Comparison of ENCODE assay signal across 11 cellular contexts in the genomic region with DNA sequence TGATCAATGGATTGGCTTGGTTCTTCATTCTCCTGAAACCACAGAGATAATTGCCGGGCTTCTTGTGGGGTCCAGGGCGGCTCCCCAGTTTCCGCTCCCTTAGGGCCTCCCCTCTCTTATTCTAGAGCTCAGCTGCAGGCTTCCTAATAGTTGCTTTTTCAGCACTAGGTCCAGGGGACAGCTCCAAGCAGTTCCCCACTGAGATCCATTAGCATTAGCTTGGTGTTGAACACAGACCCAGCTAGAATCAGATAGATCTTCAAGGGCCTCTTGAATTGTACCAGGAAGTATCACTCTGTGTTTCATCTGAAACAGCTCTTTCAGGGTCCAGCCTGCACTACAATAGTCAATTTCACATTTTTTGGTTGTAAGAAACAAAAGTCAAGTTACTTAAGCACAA.
DNase-seq lines count a peak whose midpoint lies in the region; ATAC-seq and TF ChIP-seq lines count a peak whose summit lies in the region.
"Had no signal": no experiment of that assay in that cellular context is flagged by ENCODE, and none has a peak within 500 bp of the region (broad histone marks: within the 10 kb centered on the region; RNA-seq: fewer than 3 reads in every experiment).

No MANE protein-coding gene starts in this region.

- no peak overlapping the region for H3K23ac ChIP-seq in neuronal stem cell (ENCODE audit: low read depth, low read length, poor library complexity)

- no peak overlapping the region for H3K27ac Mint-ChIP-seq in endothelial cell (ENCODE audit: unreplicated experiment)

- no peaks in the 10 kb centered on the region for H3K9me3 ChIP-seq in neuronal stem cell (replicated peaks in 1 of 2; ENCODE audit: control insufficient read depth in 2 of 2, insufficient read depth in 1 of 2, low read depth in 1 of 2, low read length in 2 of 2)

- no CpG with 5 or more reads among the region's 3 CpGs for WGBS in neuronal stem cell (ENCODE audit: extremely low coverage in 2 of 2, insufficient read length in 2 of 2, insufficient replicate concordance in 1 of 2), 2 donors

- peaks cover 0 to 2% of the 10 kb centered on the region in 2 donors for H3K36me3 ChIP-seq in neuronal stem cell (replicated peaks in 1 of 2; ENCODE audit: control insufficient read depth in 2 of 2, insufficient read depth in 2 of 2, low read length in 2 of 2)

- peaks cover 0 to 10% of the 10 kb centered on the region in 2 donors for H3K4me1 ChIP-seq in neuronal stem cell (ENCODE audit: control insufficient read depth in 2 of 2, insufficient read depth in 1 of 2, low read depth in 1 of 2, low read length in 2 of 2)
- H3K4me1 ChIP-seq: parathyroid adenoma had no signal

- H3K18ac ChIP-seq in neuronal stem cell (ENCODE audit: low read length) = no peak overlapping the region

- no peak overlapping the region for H2BK15ac ChIP-seq in neuronal stem cell (ENCODE audit: low read length)

- H2AK5ac ChIP-seq in neuronal stem cell (ENCODE audit: low read depth, low read length) = no peak overlapping the region

- no peak overlapping the region for H3K14ac ChIP-seq in neuronal stem cell (ENCODE audit: low read length)

- H4K91ac ChIP-seq in neuronal stem cell (ENCODE audit: low read depth, low read length, poor library complexity) = no peak overlapping the region

- DNase-seq in SIG-M5 treated with dmso at 0.1 percent for 504 hours (lab: John Stamatoyannopoulos, UW; ENCODE audit: unreplicated experiment) (peak; percentile 3), SIG-M5 (lab: John Stamatoyannopoulos, UW) (no peak), endothelial cell (ENCODE audit: low spot score) (peak; percentile 67), neuronal stem cell (ENCODE audit: low spot score) (peak; percentile 71), putamen (ENCODE audit: low spot score) (no peak), inferior parietal cortex (ENCODE audit: extremely low spot score) (no peak)
- DNase-seq: activated T-cell treated with anti-CD3 and anti-CD28 coated beads, Interleukin-2, amount 50 U/mL, for 1 hour; NCI-H1417 treated with DMSO at 0.1 percent for 48 hours had no signal

- no peak overlapping the region for H3K4ac ChIP-seq in neuronal stem cell (ENCODE audit: low read length)

- no peak for ATAC-seq in GM21360 (IDR thresholded peaks at IDR 0.05; ENCODE audit: unreplicated experiment)

- H4K8ac ChIP-seq in neuronal stem cell (ENCODE audit: low read depth, low read length) = no peak overlapping the region

- H3K27me3 ChIP-seq in neuronal stem cell (ENCODE audit: control insufficient read depth in 3 of 3, insufficient read depth in 3 of 3, low read depth in 1 of 3, low read length in 3 of 3) = no peaks in the 10 kb centered on the region

- no peak overlapping the region for H2BK120ac ChIP-seq in neuronal stem cell (ENCODE audit: low read depth, low read length)

- H2BK5ac ChIP-seq in neuronal stem cell (ENCODE audit: low read length) = no peak overlapping the region

- TF ChIP-seq CTCF in endothelial cell (IDR thresholded peaks at IDR 0.05; ENCODE audit: unreplicated experiment) = no peak

- no peak overlapping the region for H3K4me3 ChIP-seq in neuronal stem cell (ENCODE audit: low read length in 2 of 2)

- no peaks in the 10 kb centered on the region for H3K79me1 ChIP-seq in neuronal stem cell (ENCODE audit: low read depth, low read length)

- no peaks in the 10 kb centered on the region for H3K27me3 Mint-ChIP-seq in endothelial cell (ENCODE audit: unreplicated experiment)

- H2BK12ac ChIP-seq in neuronal stem cell (ENCODE audit: low read length) = no peak overlapping the region

- no peak overlapping the region for H2AFZ ChIP-seq in neuronal stem cell (ENCODE audit: low read length)
- H2AFZ ChIP-seq: parathyroid adenoma had no signal

- no peak overlapping the region for H3K27ac ChIP-seq in neuronal stem cell (replicated peaks; ENCODE audit: low read length)
- H3K27ac ChIP-seq: parathyroid adenoma had no signal

- no peaks in the 10 kb centered on the region for H3K36me3 Mint-ChIP-seq in endothelial cell (ENCODE audit: low read depth, unreplicated experiment)

- H3K4me2 ChIP-seq in neuronal stem cell (ENCODE audit: insufficient read depth, low read length, poor library complexity, severe bottlenecking) = no peak overlapping the region

- H3K4me3 Mint-ChIP-seq in endothelial cell (ENCODE audit: unreplicated experiment) = no peak overlapping the region

- no peak overlapping the region for H3K9ac ChIP-seq in neuronal stem cell (ENCODE audit: low read depth, low read length, poor library complexity)
- H3K9ac ChIP-seq: parathyroid adenoma had no signal

- no peaks in the 10 kb centered on the region for H3K9me3 Mint-ChIP-seq in endothelial cell (ENCODE audit: unreplicated experiment)

- H3K4me1 Mint-ChIP-seq in endothelial cell (ENCODE audit: unreplicated experiment) = peaks cover 3% of the 10 kb centered on the region

TF ChIP-seq in PFSK-1, 5 proteins besides CTCF, POLR2A, EP300 and RAD21:
- TF ChIP-seq, protein P1, sequence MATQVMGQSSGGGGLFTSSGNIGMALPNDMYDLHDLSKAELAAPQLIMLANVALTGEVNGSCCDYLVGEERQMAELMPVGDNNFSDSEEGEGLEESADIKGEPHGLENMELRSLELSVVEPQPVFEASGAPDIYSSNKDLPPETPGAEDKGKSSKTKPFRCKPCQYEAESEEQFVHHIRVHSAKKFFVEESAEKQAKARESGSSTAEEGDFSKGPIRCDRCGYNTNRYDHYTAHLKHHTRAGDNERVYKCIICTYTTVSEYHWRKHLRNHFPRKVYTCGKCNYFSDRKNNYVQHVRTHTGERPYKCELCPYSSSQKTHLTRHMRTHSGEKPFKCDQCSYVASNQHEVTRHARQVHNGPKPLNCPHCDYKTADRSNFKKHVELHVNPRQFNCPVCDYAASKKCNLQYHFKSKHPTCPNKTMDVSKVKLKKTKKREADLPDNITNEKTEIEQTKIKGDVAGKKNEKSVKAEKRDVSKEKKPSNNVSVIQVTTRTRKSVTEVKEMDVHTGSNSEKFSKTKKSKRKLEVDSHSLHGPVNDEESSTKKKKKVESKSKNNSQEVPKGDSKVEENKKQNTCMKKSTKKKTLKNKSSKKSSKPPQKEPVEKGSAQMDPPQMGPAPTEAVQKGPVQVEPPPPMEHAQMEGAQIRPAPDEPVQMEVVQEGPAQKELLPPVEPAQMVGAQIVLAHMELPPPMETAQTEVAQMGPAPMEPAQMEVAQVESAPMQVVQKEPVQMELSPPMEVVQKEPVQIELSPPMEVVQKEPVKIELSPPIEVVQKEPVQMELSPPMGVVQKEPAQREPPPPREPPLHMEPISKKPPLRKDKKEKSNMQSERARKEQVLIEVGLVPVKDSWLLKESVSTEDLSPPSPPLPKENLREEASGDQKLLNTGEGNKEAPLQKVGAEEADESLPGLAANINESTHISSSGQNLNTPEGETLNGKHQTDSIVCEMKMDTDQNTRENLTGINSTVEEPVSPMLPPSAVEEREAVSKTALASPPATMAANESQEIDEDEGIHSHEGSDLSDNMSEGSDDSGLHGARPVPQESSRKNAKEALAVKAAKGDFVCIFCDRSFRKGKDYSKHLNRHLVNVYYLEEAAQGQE (IDR thresholded peaks at IDR 0.05; ENCODE audit: insufficient read depth in 1 of 2, low read depth in 2 of 2, low read length in 2 of 2) = peak; percentile 72 to 93
- no peak for TF ChIP-seq SIN3A (IDR thresholded peaks at IDR 0.05; ENCODE audit: borderline replicate concordance, insufficient read depth, low read length)

Comparison
In these comparisons a context has a peak if more than half of its experiments do, and no peak if none do; other contexts are left out.
1. DNase-seq: peak in SIG-M5 treated with dmso at 0.1 percent for 504 hours (single experiment), endothelial cell (single experiment) and neuronal stem cell (single experiment); none in SIG-M5 (single experiment), putamen (single experiment) and inferior parietal cortex (single experiment).